8 cellular contexts compared by ENCODE assay signal in genomic region chr6:87589693-87590416, GRCh38. TPM values are rescaled to one million over a fixed set of nuclear protein-coding genes. Genes with fewer than 3 reads are reported as not detected.
DNase-seq lines count a peak whose midpoint lies in the region; ATAC-seq and TF ChIP-seq lines count a peak whose summit lies in the region.

Gene ORC3 (plus strand): TSS chr6:87590135. CDS start chr6:87590169, 34 bp downstream.
A gene with protein sequence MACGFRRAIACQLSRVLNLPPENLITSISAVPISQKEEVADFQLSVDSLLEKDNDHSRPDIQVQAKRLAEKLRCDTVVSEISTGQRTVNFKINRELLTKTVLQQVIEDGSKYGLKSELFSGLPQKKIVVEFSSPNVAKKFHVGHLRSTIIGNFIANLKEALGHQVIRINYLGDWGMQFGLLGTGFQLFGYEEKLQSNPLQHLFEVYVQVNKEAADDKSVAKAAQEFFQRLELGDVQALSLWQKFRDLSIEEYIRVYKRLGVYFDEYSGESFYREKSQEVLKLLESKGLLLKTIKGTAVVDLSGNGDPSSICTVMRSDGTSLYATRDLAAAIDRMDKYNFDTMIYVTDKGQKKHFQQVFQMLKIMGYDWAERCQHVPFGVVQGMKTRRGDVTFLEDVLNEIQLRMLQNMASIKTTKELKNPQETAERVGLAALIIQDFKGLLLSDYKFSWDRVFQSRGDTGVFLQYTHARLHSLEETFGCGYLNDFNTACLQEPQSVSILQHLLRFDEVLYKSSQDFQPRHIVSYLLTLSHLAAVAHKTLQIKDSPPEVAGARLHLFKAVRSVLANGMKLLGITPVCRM (minus strand): TSS chr6:87589987. CDS start chr6:87589957, 30 bp downstream.

- peak within 1 kb of the TSS; percentile 90 for H3K27ac ChIP-seq in IMR-90 (ENCODE audit: insufficient read depth, low read length)

- dilution Hi-C loops in IMR-90 (cut with HindIII; ENCODE audit: low sequenced_read_pairs, unreplicated experiment), result no loop called here

- no peaks in the 10 kb centered on the region for H3K9me3 ChIP-seq in IMR-90 (ENCODE audit: control insufficient read depth, insufficient read depth, low read length)
- no peaks in the 10 kb centered on the region for H3K9me3 ChIP-seq in mucosa of descending colon

- peak within 1 kb of the TSS; percentile 77 for H3K4me3 ChIP-seq in IMR-90 (ENCODE audit: insufficient read depth, low read depth, low read length)
- H3K4me3 ChIP-seq in mucosa of descending colon, result peak within 1 kb of the TSS; percentile 77

- H2AFZ ChIP-seq in IMR-90 (replicated peaks; ENCODE audit: low read length, poor library complexity), result peak within 1 kb of the TSS; percentile 99

- H3K36me3 ChIP-seq in IMR-90 (ENCODE audit: control insufficient read depth, insufficient read depth, low read length) (peaks cover 2% of the 10 kb centered on the region; the same call in 1 of the 2 replicates), mucosa of descending colon (ENCODE audit: low read depth) (no peaks in the 10 kb centered on the region)

- H3K27me3 ChIP-seq in IMR-90 (ENCODE audit: control insufficient read depth, insufficient read depth, low read length), result no peaks in the 10 kb centered on the region

- H3K18ac ChIP-seq in IMR-90 (ENCODE audit: low read depth, low read length), result peak within 1 kb of the TSS; percentile 80

- H4K20me1 ChIP-seq in IMR-90 (ENCODE audit: insufficient read depth, low read length), result peaks cover 24% of the 10 kb centered on the region

- peak within 1 kb of the TSS; percentile 97 for H2AK5ac ChIP-seq in IMR-90 (ENCODE audit: low read depth, low read length)

- H3K14ac ChIP-seq in IMR-90 (replicated peaks; ENCODE audit: low read depth, low read length), result peak within 1 kb of the TSS; percentile 98

- peaks cover 3% of the 10 kb centered on the region; the same call in 1 of the 2 replicates for H3K9me1 ChIP-seq in IMR-90 (ENCODE audit: insufficient read depth, low read length)

- ATAC-seq in GM21528 (IDR thresholded peaks at IDR 0.05; ENCODE audit: low FRiP score, unreplicated experiment) (peak; percentile 100), IMR-90 (ENCODE audit: low read depth) (peak; percentile 99), mucosa of descending colon (peak; percentile 100)

- H3K4me2 ChIP-seq in IMR-90 (ENCODE audit: low read depth, low read length), result peak within 1 kb of the TSS; percentile 99

- H2BK120ac ChIP-seq in IMR-90 (ENCODE audit: low read depth, low read length), result peak within 1 kb of the TSS; percentile 62

- WGBS in IMR-90 (ENCODE audit: extremely low coverage in 2 of 2, insufficient read length in 1 of 2), 2 experiments, result 0% methylated on average over 17 of the region's 49 CpGs; no CpG with 5 or more reads in 1 of the 2 experiments

- peak within 1 kb of the TSS; percentile 87 for H3K56ac ChIP-seq in IMR-90 (ENCODE audit: extremely low read depth, insufficient read depth, low read length)

- CTCF ChIA-PET in IMR-90 (lab: Yijun Ruan, JAX), result no interaction called here

- BruUV-seq in IMR-90 (replicated peaks; lab: Mats Ljungman, UMichigan), result no TSS peak

- DNase-seq in DMS 273 (lab: John Stamatoyannopoulos, UW; ENCODE audit: unreplicated experiment), result peak; percentile 98
- peak; percentile 92 for DNase-seq in IMR-90
- peak; percentile 98 for DNase-seq in OCI-M1 (lab: John Stamatoyannopoulos, UW)
- peak; percentile 94 for DNase-seq in activated T-cell treated with anti-CD3 and anti-CD28 coated beads for 24 hours (ENCODE audit: low read depth)
- peak; percentile 95 for DNase-seq in epidermal melanocyte (ENCODE audit: insufficient read length, low spot score)
- peak; percentile 98 for DNase-seq in mucosa of descending colon
- DNase-seq in stimulated activated CD8-positive, alpha-beta memory T cell treated with anti-CD3 and anti-CD28 coated beads, Interleukin-4, amount 100 ng/mL, for 24 hours (ENCODE audit: low read depth), result peak; percentile 92

- in situ Hi-C loops in IMR-90 (cut with MboI; ENCODE audit: low sequenced_read_pairs), result no loop called here

- H2AK9ac ChIP-seq in IMR-90 (replicated peaks; ENCODE audit: low read depth, low read length, poor library complexity), result peak within 1 kb of the TSS; percentile 93

- POLR2A ChIA-PET in IMR-90 (lab: Charles Lee; ENCODE audit: unreplicated experiment), result interaction anchor here (0.7 kb wide), 1 partner anchor 1136 kb away, joined by 7 read pairs; no protein-coding TSS in a partner anchor

- TF ChIP-seq RAD21 in IMR-90 (IDR thresholded peaks at IDR 0.05; ENCODE audit: low read length), result no peak

- peak within 1 kb of the TSS; percentile 15; the same call in 1 of the 2 replicates for H2BK20ac ChIP-seq in IMR-90 (ENCODE audit: low read depth, low read length)

- H3K79me1 ChIP-seq in IMR-90 (ENCODE audit: low read depth in 1 of 2, low read length in 2 of 2), result peaks cover 23 to 53% of the 10 kb centered on the region in 2 experiments

- peak within 1 kb of the TSS; percentile 7; the same call in 1 of the 3 replicates for H2BK15ac ChIP-seq in IMR-90 (ENCODE audit: low read depth, low read length)

- peak within 1 kb of the TSS; percentile 63 to 92 for H4K8ac ChIP-seq in IMR-90 (ENCODE audit: low read depth in 2 of 2, low read length in 2 of 2)

- peak within 1 kb of the TSS; percentile 82 for H4K91ac ChIP-seq in IMR-90 (ENCODE audit: insufficient read depth, low read depth, low read length)

- H3K9ac ChIP-seq in IMR-90 (ENCODE audit: low read depth, low read length), result peak within 1 kb of the TSS; percentile 96

- TF ChIP-seq POLR2A in IMR-90 (IDR thresholded peaks at IDR 0.05; ENCODE audit: low read depth, low read length), result peak; percentile 94

- H3K4ac ChIP-seq in IMR-90 (ENCODE audit: low read depth, low read length), result peak within 1 kb of the TSS; percentile 97

- H4K5ac ChIP-seq in IMR-90 (ENCODE audit: low read depth, low read length), result peak within 1 kb of the TSS; percentile 79

- TF ChIP-seq CTCF in IMR-90 (conservative IDR thresholded peaks at IDR 0.05; ENCODE audit: low read depth, low read length) (peak; percentile 3; the same call in 1 of the 2 replicates), mucosa of descending colon (IDR thresholded peaks at IDR 0.05) (no peak)

- peak within 1 kb of the TSS; percentile 91 for H3K23ac ChIP-seq in IMR-90 (ENCODE audit: low read depth, low read length)

- H3K4me1 ChIP-seq in IMR-90 (ENCODE audit: control insufficient read depth, insufficient read depth, low read length) (peaks cover 2% of the 10 kb centered on the region), mucosa of descending colon (ENCODE audit: low read depth) (peaks cover 24% of the 10 kb centered on the region)

- peak within 1 kb of the TSS; percentile 87 for H2BK5ac ChIP-seq in IMR-90 (ENCODE audit: low read depth, low read length, poor library complexity, severe bottlenecking)

- intact Hi-C loops in IMR-90 (cut with micrococcal nuclease), result loop anchor here (1.0 to 5.0 kb wide), 4 partner anchors 38 to 117 kb away; partner anchors contain the start of gene SLC35A1
- intact Hi-C loops in mucosa of descending colon (cut with DNase I, micrococcal nuclease), result no loop called here

TF ChIP-seq in IMR-90, 13 proteins besides CTCF, POLR2A, EP300 and RAD21:
- peak; percentile 92 for TF ChIP-seq MXI1 (IDR thresholded peaks at IDR 0.05; ENCODE audit: borderline replicate concordance, low read depth, low read length)
- peak; percentile 24 for TF ChIP-seq RCOR1 (IDR thresholded peaks at IDR 0.05; ENCODE audit: insufficient replicate concordance, low read length)
- peak; percentile 98 for TF ChIP-seq MAZ (IDR thresholded peaks at IDR 0.05; ENCODE audit: borderline replicate concordance, low read depth, low read length)
- peak; percentile 32 for TF ChIP-seq MAFK (IDR thresholded peaks at IDR 0.05; ENCODE audit: low read depth, low read length)
- no peak for TF ChIP-seq BHLHE40 (IDR thresholded peaks at IDR 0.05; ENCODE audit: low read depth, low read length)

RNA-seq across cellular contexts. Expression of gene ORC3, which starts in this region (rescaled TPM):
- total RNA-seq in IMR-90 (2012; rRNA removed) (30.6 and 33.1 TPM in 2 replicates), mucosa of descending colon (10 to 100 TPM; 15.9 to 17.3 (median 16.1) TPM)
- polyA plus RNA-seq in IMR-90 (2012; rRNA removed), result 17.8 and 22.3 TPM in 2 replicates
- 3.3 and 6.1 TPM in 2 replicates for polyA plus RNA-seq in IMR-90 (2012; cell fraction: cytosol; rRNA removed)
- 2.1 and 24.0 TPM in 2 replicates for polyA plus RNA-seq in IMR-90 (2012; cell fraction: nucleus; rRNA removed; ENCODE audit: low replicate concordance)

RNA-seq across cellular contexts. Expression of the second gene that starts in this region (rescaled TPM):
- total RNA-seq in IMR-90 (2012; rRNA removed) (33.0 and 56.9 TPM in 2 replicates), mucosa of descending colon (10 to 100 TPM; 27.8 to 34.4 (median 30.7) TPM)
- polyA plus RNA-seq in IMR-90 (2012; rRNA removed), result 16.2 and 19.9 TPM in 2 replicates
- polyA plus RNA-seq in IMR-90 (2012; cell fraction: cytosol; rRNA removed), result 1.8 and 2.7 TPM in 2 replicates
- polyA plus RNA-seq in IMR-90 (2012; cell fraction: nucleus; rRNA removed; ENCODE audit: low replicate concordance), result 2.3 and 30.1 TPM in 2 replicates

Comparison
In these comparisons a context has a peak if more than half of its experiments do, and no peak if none do; other contexts are left out.
1. Peak in every context shown above with its lines: DNase-seq, ATAC-seq, H3K4me3 ChIP-seq and H3K27ac ChIP-seq.